19 cellular contexts compared by ENCODE assay signal in genomic region chr19:7863971-7864718, GRCh38. TPM values are rescaled to one million over a fixed set of nuclear protein-coding genes. Genes with fewer than 3 reads are reported as not detected.
DNase-seq lines count a peak whose midpoint lies in the region; ATAC-seq, FAIRE-seq and TF ChIP-seq lines count a peak whose summit lies in the region.
"Had no signal": no experiment of that assay in that cellular context is flagged by ENCODE, and none has a peak within 500 bp of the region (broad histone marks: within the 10 kb centered on the region; RNA-seq: fewer than 3 reads in every experiment).

No MANE protein-coding gene starts in this region.

- peaks cover 40 to 71% (median 62%) of the 10 kb centered on the region in 10 experiments for H3K4me1 ChIP-seq in BLaER1 treated with 17β-estradiol and CSF1 and Interleukin-3, amounts not matched to agents 10 nM and 100 nM
- peaks cover 3 to 6% of the 10 kb centered on the region in 2 donors for H3K4me1 ChIP-seq in kidney (ENCODE audit: control insufficient read depth in 1 of 2, insufficient read depth in 1 of 2, low read depth in 1 of 2, low read length in 2 of 2)
- peaks cover 6% of the 10 kb centered on the region for H3K4me1 ChIP-seq in smooth muscle cell (ENCODE audit: low read depth)
- H3K4me1 ChIP-seq: Caco-2 had no signal

- WGBS in smooth muscle cell (ENCODE audit: low lambda C conversion rate), result 88% methylated on average over 22 of the region's 23 CpGs

- TF ChIP-seq CTCF in kidney (IDR thresholded peaks at IDR 0.05; ENCODE audit: borderline replicate concordance, extremely low read depth, insufficient read depth), result no peak
- TF ChIP-seq CTCF in smooth muscle cell (IDR thresholded peaks at IDR 0.05; ENCODE audit: borderline replicate concordance, insufficient read depth, poor library complexity, severe bottlenecking), result no peak

- FAIRE-seq in kidney (lab: Jason Lieb, UNC), result no peak

- no peaks in the 10 kb centered on the region for H3K36me3 ChIP-seq in BLaER1 treated with 17β-estradiol and CSF1 and Interleukin-3, amounts not matched to agents 10 nM and 100 nM
- H3K36me3 ChIP-seq in kidney (ENCODE audit: control insufficient read depth in 1 of 2, insufficient read depth in 2 of 2, low read length in 2 of 2) (no peaks in the 10 kb centered on the region), smooth muscle cell (ENCODE audit: low read depth) (no peaks in the 10 kb centered on the region)
- H3K36me3 ChIP-seq: HAP-1, Peyer's patch had no signal

- no peaks in the 10 kb centered on the region for H3K36me3 Mint-ChIP-seq in T-cell

- POLR2A ChIA-PET in T-cell (lab: Charles Lee), result no interaction called here

- H3K9me3 Mint-ChIP-seq in T-cell, result no peaks in the 10 kb centered on the region
- H3K9me3 Mint-ChIP-seq: IgD-negative memory B cell had no signal

- no peaks in the 10 kb centered on the region for H3K79me2 ChIP-seq in smooth muscle cell (ENCODE audit: low read depth)

- H3K27ac ChIP-seq in BLaER1 treated with 17β-estradiol and CSF1 and Interleukin-3, amounts not matched to agents 10 nM and 100 nM, result no peak overlapping the region
- H3K27ac ChIP-seq in kidney (ENCODE audit: low read depth in 2 of 2, low read length in 2 of 2) (no peak overlapping the region), smooth muscle cell (ENCODE audit: low read depth) (no peak overlapping the region)
- H3K27ac ChIP-seq: C4-2B, Peyer's patch had no signal

- no peak for ATAC-seq in T-cell (replicated peaks in 1 of 4)

- H3K4me3 ChIP-seq in BLaER1 treated with 17β-estradiol and CSF1 and Interleukin-3, amounts not matched to agents 10 nM and 100 nM, result no peak overlapping the region
- H3K4me3 ChIP-seq in kidney (ENCODE audit: low read length in 2 of 2), result no peak overlapping the region
- no peak overlapping the region for H3K4me3 ChIP-seq in smooth muscle cell
- H3K4me3 ChIP-seq: HAP-1, Peyer's patch had no signal

- peaks cover 0 to 64% (median 29%) of the 10 kb centered on the region in 11 experiments; a peak in 17 of 22 replicates for H4K20me1 ChIP-seq in BLaER1 treated with 17β-estradiol and CSF1 and Interleukin-3, amounts not matched to agents 10 nM and 100 nM
- no peaks in the 10 kb centered on the region for H4K20me1 ChIP-seq in smooth muscle cell (ENCODE audit: low read depth)

- H3K27ac Mint-ChIP-seq in T-cell, result no peak overlapping the region

- H3F3A ChIP-seq in smooth muscle cell (ENCODE audit: low read depth), result no peaks in the 10 kb centered on the region

- H3K9me3 ChIP-seq in BLaER1 treated with 17β-estradiol and CSF1 and Interleukin-3, amounts not matched to agents 10 nM and 100 nM (replicated peaks in 1 of 11), result no peaks in the 10 kb centered on the region
- no peaks in the 10 kb centered on the region for H3K9me3 ChIP-seq in kidney (ENCODE audit: control insufficient read depth in 1 of 2, low read length in 2 of 2)
- no peaks in the 10 kb centered on the region for H3K9me3 ChIP-seq in smooth muscle cell (replicated peaks; ENCODE audit: low read depth)
- H3K9me3 ChIP-seq: Caco-2, HAP-1, Peyer's patch had no signal

- DNase-seq in 8988T (peak; percentile 18), T-cell (no peak), kidney (peak; percentile 65), AG20443 (ENCODE audit: low spot score) (no peak), smooth muscle cell (lab: John Stamatoyannopoulos, UW; ENCODE audit: unreplicated experiment) (no peak), HPDE6-E6E7 (ENCODE audit: extremely low spot score) (no peak)
- DNase-seq: Caco-2, NCI-H1417 treated with DMSO at 0.1 percent for 48 hours, NCI-H2029, NCI-H2171 treated with DMSO at 0.1 percent for 48 hours, NCI-H82, SHP77 had no signal

- CTCF ChIA-PET in T-cell (lab: Charles Lee), result no interaction called here

- intact Hi-C loops in kidney (cut with DNase I), result no loop called here

- H3K4me3 Mint-ChIP-seq in T-cell, result peak overlapping the region in 2 of 3 donors; percentile 3 to 64

- H2AFZ ChIP-seq in smooth muscle cell (ENCODE audit: low read depth), result no peak overlapping the region

- H3K27me3 ChIP-seq in BLaER1 treated with 17β-estradiol and CSF1 and Interleukin-3, amounts not matched to agents 10 nM and 100 nM, result peaks cover 39 to 60% (median 45%) of the 10 kb centered on the region in 11 experiments
- peaks cover 79% of the 10 kb centered on the region for H3K27me3 ChIP-seq in smooth muscle cell (ENCODE audit: low read depth)
- H3K27me3 ChIP-seq: Peyer's patch had no signal

- peaks cover 5 to 21% of the 10 kb centered on the region in 2 donors for H3K27me3 Mint-ChIP-seq in T-cell

- peak overlapping the region in 9 of 11 experiments; percentile 2 to 62 (median 39); a peak in 13 of 22 replicates for H3K4me2 ChIP-seq in BLaER1 treated with 17β-estradiol and CSF1 and Interleukin-3, amounts not matched to agents 10 nM and 100 nM
- H3K4me2 ChIP-seq in smooth muscle cell, result no peak overlapping the region

- H3K9ac ChIP-seq in BLaER1 treated with 17β-estradiol and CSF1 and Interleukin-3, amounts not matched to agents 10 nM and 100 nM, result no peak overlapping the region
- H3K9ac ChIP-seq in kidney (ENCODE audit: low read length in 2 of 2), result no peak overlapping the region
- no peak overlapping the region for H3K9ac ChIP-seq in smooth muscle cell (ENCODE audit: low read depth)

- H3K4me1 Mint-ChIP-seq in T-cell, result peaks cover 11 to 38% (median 21%) of the 10 kb centered on the region in 3 donors

RNA-seq across cellular contexts. Expression of gene PRR36, which starts 10.0 kb away (rescaled TPM):
- under 1 TPM; 0.28 to 0.85 (median 0.36) TPM for total RNA-seq in T-cell
- 4.2 TPM for total RNA-seq in kidney
- polyA plus RNA-seq in kidney (ENCODE audit: insufficient read depth, low read depth, low replicate concordance), result 1.1 TPM
- total RNA-seq in smooth muscle cell, result 0.13 TPM in 1 of 2 replicates, not detected in the other
- 0.57 and 2.5 TPM in 2 replicates for polyA plus RNA-seq in smooth muscle cell
- total RNA-seq: NCI-H460, Peyer's patch had no signal
- polyA plus RNA-seq: IgD-negative memory B cell had no signal

RNA-seq across cellular contexts. Expression of gene LRRC8E, which starts 24.2 kb away (rescaled TPM):
- under 1 TPM in 1 of 5 donors, not detected in 4; 0.06 TPM for total RNA-seq in T-cell
- 9.1 TPM for total RNA-seq in kidney
- 2.2 TPM for polyA plus RNA-seq in kidney (ENCODE audit: insufficient read depth, low read depth, low replicate concordance)
- 7.6 and 7.8 TPM in 2 replicates for total RNA-seq in smooth muscle cell
- 6.3 and 7.4 TPM in 2 replicates for polyA plus RNA-seq in smooth muscle cell
- polyA plus RNA-seq: IgD-negative memory B cell had no signal

RNA-seq across cellular contexts. Expression of gene EVI5L, which starts 34.1 kb away (rescaled TPM):
- total RNA-seq in T-cell, result 10 to 100 TPM in 4 of 5 donors, 1 to 10 TPM in 1; 9.6 to 15.1 (median 13.7) TPM
- 15.9 TPM for total RNA-seq in kidney
- 14.5 TPM for polyA plus RNA-seq in kidney (ENCODE audit: insufficient read depth, low read depth, low replicate concordance)
- 8.8 and 10.9 TPM in 2 replicates for total RNA-seq in smooth muscle cell
- polyA plus RNA-seq in smooth muscle cell, result 15.9 and 21.2 TPM in 2 replicates

RNA-seq across cellular contexts. Expression of gene MAP2K7, which starts 39.5 kb away (rescaled TPM):
- total RNA-seq in T-cell, result 10 to 100 TPM; 68.1 to 93.1 (median 73.5) TPM
- total RNA-seq in kidney, result 37.0 TPM
- polyA plus RNA-seq in kidney (ENCODE audit: insufficient read depth, low read depth, low replicate concordance), result 16.7 TPM
- total RNA-seq in smooth muscle cell, result 6.7 and 8.2 TPM in 2 replicates
- 9.2 and 13.1 TPM in 2 replicates for polyA plus RNA-seq in smooth muscle cell

RNA-seq across cellular contexts. Expression of gene TGFBR3L, which starts 50.5 kb away (rescaled TPM):
- total RNA-seq in T-cell, result 1 to 10 TPM in 3 of 5 donors, under 1 TPM in 2; 0.76 to 4.5 (median 1.3) TPM
- 0.44 TPM for total RNA-seq in kidney
- polyA plus RNA-seq in kidney (ENCODE audit: insufficient read depth, low read depth, low replicate concordance), result 1.5 TPM
- 18.7 and 20.7 TPM in 2 replicates for total RNA-seq in smooth muscle cell
- 44.0 and 46.6 TPM in 2 replicates for polyA plus RNA-seq in smooth muscle cell
- total RNA-seq: HT-29, Peyer's patch had no signal
- polyA plus RNA-seq: IgD-negative memory B cell had no signal

Comparison
In these comparisons a context has a peak if more than half of its experiments do, and no peak if none do; other contexts are left out.
1. DNase-seq: peak in 8988T (single experiment) and kidney (single experiment); none in T-cell (0 of 34), AG20443 (single experiment), smooth muscle cell (single experiment) and HPDE6-E6E7 (single experiment).